Comparison of ENCODE assay signal across 28 cellular contexts in the genomic region with DNA sequence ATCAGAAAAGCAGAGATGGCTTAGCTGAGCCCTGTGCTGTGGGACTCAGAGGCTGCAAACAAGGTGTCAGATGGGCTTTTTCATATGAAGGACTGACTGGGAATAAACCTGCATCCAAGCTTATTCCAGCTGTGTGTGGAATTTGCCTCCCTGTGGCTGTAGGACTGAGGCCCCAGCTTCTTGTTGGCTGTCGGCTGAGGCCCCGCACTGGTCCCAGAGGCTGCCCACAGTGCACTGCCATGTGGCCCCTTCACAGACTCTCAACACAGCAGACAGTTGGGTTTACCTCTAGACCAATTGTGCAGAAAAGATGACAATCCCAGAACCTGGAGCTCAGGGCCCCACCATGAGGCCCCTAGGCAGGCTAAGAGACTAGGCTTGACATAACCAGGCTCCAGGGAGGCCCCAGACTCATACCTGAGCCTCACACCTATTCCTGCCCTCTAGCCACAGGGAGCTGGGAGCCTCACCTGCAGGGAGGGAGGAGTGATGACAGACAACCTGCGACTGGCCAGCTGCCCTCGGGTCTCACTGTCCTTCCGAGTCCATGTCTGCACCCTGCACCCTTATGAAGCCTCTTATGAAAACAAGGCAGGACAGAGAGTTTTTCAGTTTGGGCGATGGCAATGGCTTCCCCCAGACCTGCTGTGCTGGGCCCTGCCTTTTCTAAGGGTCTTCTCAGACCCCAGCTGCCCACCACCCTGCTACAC.
"Had no signal": no experiment of that assay in that cellular context is flagged by ENCODE, and none has a peak within 500 bp of the region (broad histone marks: within the 10 kb centered on the region; RNA-seq: fewer than 3 reads in every experiment).

No MANE protein-coding gene starts in this region.

- H3K36me3 Mint-ChIP-seq: stimulated activated memory B cell treated with anti-CD40 and anti-IgM and Interleukin-4, amounts not matched to agents 10 μg/mL and 1 μg/mL and 100 μg/mL, for 72 hours had no signal

- H3K27me3 Mint-ChIP-seq: stimulated activated naive CD8-positive, alpha-beta T cell treated with anti-CD3 and anti-CD28 coated beads, Interleukin-15, amount 100 ng/mL, for 72 hours had no signal

- H3K36me3 ChIP-seq: left lung, lower lobe of right lung, pancreas, prostate gland, spleen, thyroid gland, transverse colon, upper lobe of left lung, vagina had no signal

- DNase-seq: hippocampal formation; kidney glomerular epithelial cell; left cardiac atrium; left lung; lower lobe of right lung; mammary epithelial cell; mesenchymal stem cell; naive thymus-derived CD8-positive, alpha-beta T cell; nucleus accumbens; pancreas; retina; right cardiac atrium; small intestine; spleen; stimulated activated CD4-positive, alpha-beta T cell treated with anti-CD3 and anti-CD28 coated beads, Interleukin-4, amount 100 ng/mL, for 4 hours; stimulated activated CD8-positive, alpha-beta memory T cell treated with anti-CD3 and anti-CD28 coated beads, Interleukin-4, amount 100 ng/mL, for 48 hours; stimulated activated naive CD4-positive, alpha-beta T cell treated with Interleukin-2 at 50 U/mL for 16 hours; stimulated activated naive CD8-positive, alpha-beta T cell treated with anti-CD3 and anti-CD28 coated beads, Interleukin-15, amount 100 ng/mL, for 72 hours; testis; thyroid gland; transverse colon; upper lobe of left lung had no signal

- ATAC-seq: left cardiac atrium; left lung; lower lobe of right lung; naive thymus-derived CD8-positive, alpha-beta T cell; pancreas; sciatic nerve; stimulated activated memory B cell treated with anti-CD40 and anti-IgM and Interleukin-4, amounts not matched to agents 10 μg/mL and 1 μg/mL and 100 μg/mL, for 72 hours; stimulated activated naive CD8-positive, alpha-beta T cell treated with anti-CD3 and anti-CD28 coated beads, Interleukin-15, amount 100 ng/mL, for 72 hours had no signal

- H3K27ac ChIP-seq: left lung, lower lobe of right lung, pancreas, prostate gland, spleen, testis, thyroid gland, transverse colon, upper lobe of left lung, vagina had no signal

- H3K9me3 ChIP-seq: lower lobe of right lung, pancreas, prostate gland, testis, thyroid gland, transverse colon, vagina had no signal

- H3K4me1 Mint-ChIP-seq: neural crest cell; stimulated activated memory B cell treated with anti-CD40 and anti-IgM and Interleukin-4, amounts not matched to agents 10 μg/mL and 1 μg/mL and 100 μg/mL, for 72 hours had no signal

- H3K27ac Mint-ChIP-seq: nephron; stimulated activated memory B cell treated with anti-CD40 and anti-IgM and Interleukin-4, amounts not matched to agents 10 μg/mL and 1 μg/mL and 100 μg/mL, for 72 hours had no signal

- H3K4me3 ChIP-seq: left lung, lower lobe of right lung, pancreas, prostate gland, spleen, testis, thyroid gland, transverse colon, upper lobe of left lung, vagina had no signal

- H3K27me3 ChIP-seq: pancreas, testis, thyroid gland, transverse colon, upper lobe of left lung, vagina had no signal

- H3K4me1 ChIP-seq: left lung, lower lobe of right lung, pancreas, prostate gland, spleen, testis, thyroid gland, transverse colon, upper lobe of left lung, vagina had no signal

- H3K4me3 Mint-ChIP-seq: naive thymus-derived CD8-positive, alpha-beta T cell; nephron; neural crest cell; stimulated activated memory B cell treated with anti-CD40 and anti-IgM and Interleukin-4, amounts not matched to agents 10 μg/mL and 1 μg/mL and 100 μg/mL, for 72 hours; stimulated activated naive CD8-positive, alpha-beta T cell treated with anti-CD3 and anti-CD28 coated beads, Interleukin-15, amount 100 ng/mL, for 72 hours had no signal
